10 cellular contexts compared by ENCODE assay signal in genomic region chr13:75416327-75417005, GRCh38.
A peak's percentile ranks its signal among the peaks of the same experiment; 100 is the strongest.
DNase-seq lines count a peak whose midpoint lies in the region; ATAC-seq and TF ChIP-seq lines count a peak whose summit lies in the region.
"Had no signal": no experiment of that assay in that cellular context is flagged by ENCODE, and none has a peak within 500 bp of the region (broad histone marks: within the 10 kb centered on the region; RNA-seq: fewer than 3 reads in every experiment).

No MANE protein-coding gene starts in this region.

- CTCF ChIA-PET in GM10248 (lab: Yijun Ruan, JAX), result interaction anchor here (0.9 to 4.2 kb wide), 9 partner anchors 11 to 66 kb away, joined by 3 to 29 read pairs (median 4); partner anchors contain the start of gene TBC1D4

- TF ChIP-seq CTCF in GM10248 (IDR thresholded peaks at IDR 0.05; ENCODE audit: control extremely low read depth, extremely low read depth, low read depth, missing control alignments) (peak; percentile 16), fibroblast of mammary gland (conservative IDR thresholded peaks at IDR 0.05; ENCODE audit: control insufficient read depth, insufficient read depth, low read depth, low read length) (no peak), GM20000 (IDR thresholded peaks at IDR 0.05; ENCODE audit: extremely low read depth, missing control alignments) (no peak)

- DNase-seq in GM10248 (ENCODE audit: extremely low spot score) (no peak), fibroblast of mammary gland (ENCODE audit: low read depth) (peak; percentile 20), NCI-H128 (lab: John Stamatoyannopoulos, UW; ENCODE audit: unreplicated experiment) (no peak), GM20000 (ENCODE audit: low spot score) (no peak), NCI-H2081 treated with DMSO at 0.1 percent for 48 hours (lab: John Stamatoyannopoulos, UW) (no peak), hippocampal formation (lab: John Stamatoyannopoulos, UW) (no peak)
- DNase-seq: DND-41, Karpas-422 had no signal

- POLR2A ChIA-PET in GM10248 (lab: Yijun Ruan, JAX), result no interaction called here

- no peak overlapping the region for H3K4me3 ChIP-seq in fibroblast of mammary gland (ENCODE audit: control insufficient read depth, low read depth, low read length)

- peak; percentile 73 for ATAC-seq in GM19397 (IDR thresholded peaks at IDR 0.05; ENCODE audit: unreplicated experiment)
- ATAC-seq in HG03103 (IDR thresholded peaks at IDR 0.05; ENCODE audit: low read depth, unreplicated experiment), result peak; percentile 56
